ENCODE assay signal across 33 cellular contexts in the genomic region with DNA sequence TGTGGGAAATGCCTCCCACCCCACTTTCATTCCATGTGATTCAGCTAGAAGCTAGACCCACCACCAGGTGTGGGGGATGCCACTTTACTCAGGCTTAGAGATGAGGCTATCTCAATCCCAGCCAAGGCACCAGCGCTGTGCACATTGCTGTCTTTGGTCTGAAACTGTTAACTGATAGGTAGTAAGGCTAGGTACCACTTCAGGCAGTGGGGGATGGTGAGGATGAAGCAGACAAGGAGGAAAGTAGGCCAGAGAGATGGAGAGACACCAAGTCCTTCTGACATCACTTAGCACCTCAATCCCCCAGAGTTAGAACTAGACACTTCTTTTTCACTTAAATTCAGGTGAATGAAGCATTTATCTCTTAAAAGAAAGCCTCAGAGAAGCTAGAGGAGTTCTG. TPM values are rescaled to one million over a fixed set of nuclear protein-coding genes. Genes with fewer than 3 reads are reported as not detected.
"Had no signal": no experiment of that assay in that cellular context is flagged by ENCODE, and none has a peak within 500 bp of the region (broad histone marks: within the 10 kb centered on the region; RNA-seq: fewer than 3 reads in every experiment).

No MANE protein-coding gene starts in this region.

- H3K27me3 ChIP-seq: left lung, pancreas, stomach, tibial artery, uterus had no signal

- H3K27ac ChIP-seq: left lung, lower lobe of right lung, pancreas, prostate gland, skin epidermis, stomach, thoracic aorta, tibial artery, uterus had no signal

- H3K4me3 Mint-ChIP-seq: immature natural killer cell; naive thymus-derived CD4-positive, alpha-beta T cell; natural killer cell treated with Interleukin-12 subunit alpha and Interleukin-12 subunit beta and Interleukin-15 and Interleukin-18, amount 100 ng/mL, for 72 hours; neural crest cell; stimulated activated naive B cell treated with anti-CD40 and anti-IgM and Interleukin-4, amounts not matched to agents 10 μg/mL and 1 μg/mL and 100 μg/mL, for 72 hours had no signal

- DNase-seq: hypothalamus; immature natural killer cell; kidney; left colon; left lung; lower lobe of right lung; mammary epithelial cell; mesendoderm; midbrain; mucosa of descending colon; naive thymus-derived CD4-positive, alpha-beta T cell; nucleus accumbens; pancreas; posterior cingulate gyrus; retina; right cardiac atrium; stimulated activated CD4-positive, alpha-beta T cell treated with anti-CD3 and anti-CD28 coated beads, Interleukin-12 subunit alpha, Interleukin-12 subunit beta, amount 100 ng/mL, for 4 hours; stimulated activated CD4-positive, alpha-beta T cell treated with anti-CD3 and anti-CD28 coated beads, Interleukin-15, amount 100 ng/mL, for 24 hours; stimulated activated CD4-positive, alpha-beta T cell treated with anti-CD3 and anti-CD28 coated beads, Interleukin-2, amount 100 ng/mL, for 24 hours; stimulated activated CD4-positive, alpha-beta T cell treated with anti-CD3 and anti-CD28 coated beads, Interleukin-4, amount 100 ng/mL, for 1 hour; stimulated activated naive B cell treated with anti-CD40 and anti-IgM and Interleukin-4, amounts not matched to agents 10 μg/mL and 1 μg/mL and 100 μg/mL, for 72 hours; stimulated activated naive CD8-positive, alpha-beta T cell treated with anti-CD3 and anti-CD28 coated beads, Interleukin-15, Interleukin-2, amounts not matched to agents 100 U/mL and 50 U/mL, for 24 hours; stomach; tibial artery; uterus had no signal

- H3K27me3 Mint-ChIP-seq: type B pancreatic cell had no signal

- H3K9me3 Mint-ChIP-seq: natural killer cell treated with Interleukin-12 subunit alpha and Interleukin-12 subunit beta and Interleukin-15 and Interleukin-18, amount 100 ng/mL, for 72 hours; neural crest cell; stimulated activated naive B cell treated with anti-CD40 and anti-IgM and Interleukin-4, amounts not matched to agents 10 μg/mL and 1 μg/mL and 100 μg/mL, for 72 hours; type B pancreatic cell had no signal

- H3K4me1 Mint-ChIP-seq: immature natural killer cell; naive thymus-derived CD4-positive, alpha-beta T cell; neural crest cell; stimulated activated naive B cell treated with anti-CD40 and anti-IgM and Interleukin-4, amounts not matched to agents 10 μg/mL and 1 μg/mL and 100 μg/mL, for 72 hours had no signal

- H3K36me3 Mint-ChIP-seq: immature natural killer cell; naive thymus-derived CD4-positive, alpha-beta T cell; natural killer cell treated with Interleukin-12 subunit alpha and Interleukin-12 subunit beta and Interleukin-15 and Interleukin-18, amount 100 ng/mL, for 72 hours; stimulated activated naive B cell treated with anti-CD40 and anti-IgM and Interleukin-4, amounts not matched to agents 10 μg/mL and 1 μg/mL and 100 μg/mL, for 72 hours; type B pancreatic cell had no signal

- H3K4me1 ChIP-seq: left lung, lower lobe of right lung, pancreas, prostate gland, stomach, tibial artery, uterus had no signal

- H3K27ac Mint-ChIP-seq: immature natural killer cell; naive thymus-derived CD4-positive, alpha-beta T cell; natural killer cell treated with Interleukin-12 subunit alpha and Interleukin-12 subunit beta and Interleukin-15 and Interleukin-18, amount 100 ng/mL, for 72 hours; stimulated activated naive B cell treated with anti-CD40 and anti-IgM and Interleukin-4, amounts not matched to agents 10 μg/mL and 1 μg/mL and 100 μg/mL, for 72 hours; type B pancreatic cell had no signal

- H3K9me3 ChIP-seq: left lung, lower lobe of right lung, mucosa of descending colon, pancreas, prostate gland, stomach, thoracic aorta, tibial artery, uterus had no signal

RNA-seq across cellular contexts. Expression of gene ADAMTS18, which starts 35.8 kb away (rescaled TPM):
- total RNA-seq: naive thymus-derived CD4-positive, alpha-beta T cell; natural killer cell treated with Interleukin-12 subunit alpha and Interleukin-12 subunit beta and Interleukin-15 and Interleukin-18, amount 100 ng/mL, for 72 hours; osteoblast; right cardiac atrium; ureter had no signal
